In the genomic region with DNA sequence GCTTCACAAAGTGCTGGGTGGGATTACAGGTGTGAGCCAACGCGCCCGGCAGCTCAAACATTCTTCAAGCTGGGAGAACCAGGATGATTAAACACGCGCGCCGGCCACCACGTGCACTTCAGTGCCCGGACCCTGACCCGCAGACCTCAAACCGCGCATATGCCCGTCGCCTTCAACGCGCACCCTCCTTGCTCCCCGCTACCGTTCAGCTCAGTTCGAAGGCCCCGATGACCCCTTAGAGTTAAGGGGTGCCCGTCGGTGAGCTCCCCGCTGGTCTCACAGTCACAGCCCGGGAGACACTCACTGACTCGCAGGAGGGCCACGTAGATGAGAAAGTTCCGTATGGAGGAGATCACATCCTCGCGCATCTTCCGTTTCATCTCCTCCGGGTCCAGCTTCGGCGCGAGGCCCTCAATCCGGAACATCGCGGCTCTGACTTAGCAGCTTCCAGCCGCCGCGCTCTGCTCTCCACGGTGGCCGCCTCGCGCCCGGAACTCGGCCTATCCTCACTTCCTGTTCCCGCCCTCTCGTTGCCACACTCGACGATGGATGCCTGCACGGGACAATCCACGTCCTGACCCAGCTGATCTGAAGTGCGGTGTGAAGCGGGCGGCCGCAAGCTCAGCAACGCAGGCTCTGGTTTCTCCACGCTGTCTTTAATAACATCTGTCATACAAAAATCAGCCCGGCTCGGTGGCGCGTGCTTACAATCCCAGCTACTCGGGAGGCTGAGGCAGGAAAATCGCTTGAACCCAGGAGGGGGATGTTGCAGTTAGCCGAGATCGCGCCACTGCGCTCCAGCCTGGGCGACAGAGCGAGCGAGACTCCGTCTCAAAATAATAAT, we compare ENCODE assay signal across 1 cellular context.
A peak's percentile ranks its signal among the peaks of the same experiment; 100 is the strongest.
TF ChIP-seq lines count a peak whose summit lies in the region.

TSS of gene TOMM5 (minus strand) at position 490 of the 844 bp plus-strand sequence. CDS start at position 425, 65 bp downstream.

TF ChIP-seq in K562, 482 proteins besides CTCF, POLR2A, EP300 and RAD21 (continued from another document and continues in another):
- peak; percentile 28; the same call in 1 of the 2 replicates for TF ChIP-seq XRCC5 (IDR thresholded peaks at IDR 0.05; ENCODE audit: low read depth, low read length)
- TF ChIP-seq PTRF (tag; IDR thresholded peaks at IDR 0.05), result no peak
- no peak for TF ChIP-seq RBM14 (IDR thresholded peaks at IDR 0.05; ENCODE audit: borderline replicate concordance, insufficient read depth, low read depth, low read length)
- peak; percentile 54; the same call in 1 of the 2 replicates for TF ChIP-seq PREB (CRISPR knock-in tag; IDR thresholded peaks at IDR 0.05)
- no peak for TF ChIP-seq NONO (IDR thresholded peaks at IDR 0.05; ENCODE audit: low read depth in 2 of 2, low read length in 1 of 2)
- TF ChIP-seq, protein P1, sequence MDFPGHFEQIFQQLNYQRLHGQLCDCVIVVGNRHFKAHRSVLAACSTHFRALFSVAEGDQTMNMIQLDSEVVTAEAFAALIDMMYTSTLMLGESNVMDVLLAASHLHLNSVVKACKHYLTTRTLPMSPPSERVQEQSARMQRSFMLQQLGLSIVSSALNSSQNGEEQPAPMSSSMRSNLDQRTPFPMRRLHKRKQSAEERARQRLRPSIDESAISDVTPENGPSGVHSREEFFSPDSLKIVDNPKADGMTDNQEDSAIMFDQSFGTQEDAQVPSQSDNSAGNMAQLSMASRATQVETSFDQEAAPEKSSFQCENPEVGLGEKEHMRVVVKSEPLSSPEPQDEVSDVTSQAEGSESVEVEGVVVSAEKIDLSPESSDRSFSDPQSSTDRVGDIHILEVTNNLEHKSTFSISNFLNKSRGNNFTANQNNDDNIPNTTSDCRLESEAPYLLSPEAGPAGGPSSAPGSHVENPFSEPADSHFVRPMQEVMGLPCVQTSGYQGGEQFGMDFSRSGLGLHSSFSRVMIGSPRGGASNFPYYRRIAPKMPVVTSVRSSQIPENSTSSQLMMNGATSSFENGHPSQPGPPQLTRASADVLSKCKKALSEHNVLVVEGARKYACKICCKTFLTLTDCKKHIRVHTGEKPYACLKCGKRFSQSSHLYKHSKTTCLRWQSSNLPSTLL (IDR thresholded peaks at IDR 0.05), result no peak
- peak; percentile 86 for TF ChIP-seq TAF1 (IDR thresholded peaks at IDR 0.05; ENCODE audit: control insufficient read depth, extremely low read depth, insufficient read depth, low read length, severe bottlenecking)
- TF ChIP-seq ZEB2 (IDR thresholded peaks at IDR 0.05), result no peak; the same call in 1 of the 2 replicates
- TF ChIP-seq TBP (optimal IDR thresholded peaks at IDR 0.05; ENCODE audit: low read depth, low read length), result peak; percentile 89
- TF ChIP-seq CUX1 (CRISPR knock-in tag; IDR thresholded peaks at IDR 0.05), result no peak
- TF ChIP-seq, protein P2, sequence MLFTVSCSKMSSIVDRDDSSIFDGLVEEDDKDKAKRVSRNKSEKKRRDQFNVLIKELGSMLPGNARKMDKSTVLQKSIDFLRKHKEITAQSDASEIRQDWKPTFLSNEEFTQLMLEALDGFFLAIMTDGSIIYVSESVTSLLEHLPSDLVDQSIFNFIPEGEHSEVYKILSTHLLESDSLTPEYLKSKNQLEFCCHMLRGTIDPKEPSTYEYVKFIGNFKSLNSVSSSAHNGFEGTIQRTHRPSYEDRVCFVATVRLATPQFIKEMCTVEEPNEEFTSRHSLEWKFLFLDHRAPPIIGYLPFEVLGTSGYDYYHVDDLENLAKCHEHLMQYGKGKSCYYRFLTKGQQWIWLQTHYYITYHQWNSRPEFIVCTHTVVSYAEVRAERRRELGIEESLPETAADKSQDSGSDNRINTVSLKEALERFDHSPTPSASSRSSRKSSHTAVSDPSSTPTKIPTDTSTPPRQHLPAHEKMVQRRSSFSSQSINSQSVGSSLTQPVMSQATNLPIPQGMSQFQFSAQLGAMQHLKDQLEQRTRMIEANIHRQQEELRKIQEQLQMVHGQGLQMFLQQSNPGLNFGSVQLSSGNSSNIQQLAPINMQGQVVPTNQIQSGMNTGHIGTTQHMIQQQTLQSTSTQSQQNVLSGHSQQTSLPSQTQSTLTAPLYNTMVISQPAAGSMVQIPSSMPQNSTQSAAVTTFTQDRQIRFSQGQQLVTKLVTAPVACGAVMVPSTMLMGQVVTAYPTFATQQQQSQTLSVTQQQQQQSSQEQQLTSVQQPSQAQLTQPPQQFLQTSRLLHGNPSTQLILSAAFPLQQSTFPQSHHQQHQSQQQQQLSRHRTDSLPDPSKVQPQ (CRISPR knock-in tag; IDR thresholded peaks at IDR 0.05; ENCODE audit: borderline replicate concordance), result no peak
- TF ChIP-seq ZNF699 (CRISPR knock-in tag; IDR thresholded peaks at IDR 0.05; ENCODE audit: insufficient replicate concordance), result no peak
- no peak; the same call in 1 of the 2 replicates for TF ChIP-seq RUNX1 (IDR thresholded peaks at IDR 0.05; ENCODE audit: low read depth)
- no peak for TF ChIP-seq PHTF2 (CRISPR knock-in tag; IDR thresholded peaks at IDR 0.05)
- peak; percentile 40 for TF ChIP-seq SP2 (IDR thresholded peaks at IDR 0.05; ENCODE audit: extremely low read depth, low read depth, low read length, poor library complexity, severe bottlenecking)
- TF ChIP-seq POLR2AphosphoS2 (IDR thresholded peaks at IDR 0.05; ENCODE audit: low read length), result 0 out of 2 replicates have a peak, but pooled peaks have one; percentile 65
- no peak for TF ChIP-seq ZNF778 (CRISPR knock-in tag; IDR thresholded peaks at IDR 0.05)
- no peak for TF ChIP-seq U2AF1 (optimal IDR thresholded peaks at IDR 0.05; ENCODE audit: low read depth, low read length)
- peak; percentile 22 for TF ChIP-seq CCNT2 (IDR thresholded peaks at IDR 0.05; ENCODE audit: borderline replicate concordance, extremely low read depth, insufficient read length, low read depth, low read length)
- peak; percentile 42; the same call in 1 of the 2 replicates for TF ChIP-seq CHD2 (IDR thresholded peaks at IDR 0.05; ENCODE audit: low read depth, low read length)
- TF ChIP-seq, protein P3, sequence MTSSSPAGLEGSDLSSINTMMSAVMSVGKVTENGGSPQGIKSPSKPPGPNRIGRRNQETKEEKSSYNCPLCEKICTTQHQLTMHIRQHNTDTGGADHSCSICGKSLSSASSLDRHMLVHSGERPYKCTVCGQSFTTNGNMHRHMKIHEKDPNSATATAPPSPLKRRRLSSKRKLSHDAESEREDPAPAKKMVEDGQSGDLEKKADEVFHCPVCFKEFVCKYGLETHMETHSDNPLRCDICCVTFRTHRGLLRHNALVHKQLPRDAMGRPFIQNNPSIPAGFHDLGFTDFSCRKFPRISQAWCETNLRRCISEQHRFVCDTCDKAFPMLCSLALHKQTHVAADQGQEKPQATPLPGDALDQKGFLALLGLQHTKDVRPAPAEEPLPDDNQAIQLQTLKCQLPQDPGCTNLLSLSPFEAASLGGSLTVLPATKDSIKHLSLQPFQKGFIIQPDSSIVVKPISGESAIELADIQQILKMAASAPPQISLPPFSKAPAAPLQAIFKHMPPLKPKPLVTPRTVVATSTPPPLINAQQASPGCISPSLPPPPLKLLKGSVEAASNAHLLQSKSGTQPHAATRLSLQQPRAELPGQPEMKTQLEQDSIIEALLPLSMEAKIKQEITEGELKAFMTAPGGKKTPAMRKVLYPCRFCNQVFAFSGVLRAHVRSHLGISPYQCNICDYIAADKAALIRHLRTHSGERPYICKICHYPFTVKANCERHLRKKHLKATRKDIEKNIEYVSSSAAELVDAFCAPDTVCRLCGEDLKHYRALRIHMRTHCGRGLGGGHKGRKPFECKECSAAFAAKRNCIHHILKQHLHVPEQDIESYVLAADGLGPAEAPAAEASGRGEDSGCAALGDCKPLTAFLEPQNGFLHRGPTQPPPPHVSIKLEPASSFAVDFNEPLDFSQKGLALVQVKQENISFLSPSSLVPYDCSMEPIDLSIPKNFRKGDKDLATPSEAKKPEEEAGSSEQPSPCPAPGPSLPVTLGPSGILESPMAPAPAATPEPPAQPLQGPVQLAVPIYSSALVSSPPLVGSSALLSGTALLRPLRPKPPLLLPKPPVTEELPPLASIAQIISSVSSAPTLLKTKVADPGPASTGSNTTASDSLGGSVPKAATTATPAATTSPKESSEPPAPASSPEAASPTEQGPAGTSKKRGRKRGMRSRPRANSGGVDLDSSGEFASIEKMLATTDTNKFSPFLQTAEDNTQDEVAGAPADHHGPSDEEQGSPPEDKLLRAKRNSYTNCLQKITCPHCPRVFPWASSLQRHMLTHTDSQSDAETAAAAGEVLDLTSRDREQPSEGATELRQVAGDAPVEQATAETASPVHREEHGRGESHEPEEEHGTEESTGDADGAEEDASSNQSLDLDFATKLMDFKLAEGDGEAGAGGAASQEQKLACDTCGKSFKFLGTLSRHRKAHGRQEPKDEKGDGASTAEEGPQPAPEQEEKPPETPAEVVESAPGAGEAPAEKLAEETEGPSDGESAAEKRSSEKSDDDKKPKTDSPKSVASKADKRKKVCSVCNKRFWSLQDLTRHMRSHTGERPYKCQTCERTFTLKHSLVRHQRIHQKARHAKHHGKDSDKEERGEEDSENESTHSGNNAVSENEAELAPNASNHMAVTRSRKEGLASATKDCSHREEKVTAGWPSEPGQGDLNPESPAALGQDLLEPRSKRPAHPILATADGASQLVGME (CRISPR knock-in tag; IDR thresholded peaks at IDR 0.05), result 0 out of 2 replicates have a peak, but pooled peaks have one; percentile 48
- no peak for TF ChIP-seq GABPB2 (CRISPR knock-in tag; conservative IDR thresholded peaks at IDR 0.05)
- TF ChIP-seq PHB2 (IDR thresholded peaks at IDR 0.05; ENCODE audit: low read depth), result no peak
- TF ChIP-seq ZNF282 (CRISPR knock-in tag; IDR thresholded peaks at IDR 0.05), result peak; percentile 88; the same call in 1 of the 2 replicates
- 0 out of 2 replicates have a peak, but pooled peaks have one; percentile 30 for TF ChIP-seq ZNF717 (CRISPR knock-in tag; IDR thresholded peaks at IDR 0.05)
- no peak for TF ChIP-seq U2AF2 (optimal IDR thresholded peaks at IDR 0.05; ENCODE audit: low read depth, low read length)
- TF ChIP-seq ESRRB (CRISPR knock-in tag; IDR thresholded peaks at IDR 0.05; ENCODE audit: borderline replicate concordance), result no peak
- peak; percentile 92 for TF ChIP-seq POLR2AphosphoS5 (IDR thresholded peaks at IDR 0.05; ENCODE audit: control insufficient read depth, insufficient read depth, low read depth, low read length)
- TF ChIP-seq COPS2 (conservative IDR thresholded peaks at IDR 0.05), result no peak
- no peak for TF ChIP-seq TRIM25 (IDR thresholded peaks at IDR 0.05; ENCODE audit: borderline replicate concordance)
- no peak for TF ChIP-seq MTA2 (IDR thresholded peaks at IDR 0.05; ENCODE audit: low read depth)
- no peak for TF ChIP-seq ZNF184 (CRISPR knock-in tag; IDR thresholded peaks at IDR 0.05)
- TF ChIP-seq FOXJ2 (tag; IDR thresholded peaks at IDR 0.05), result no peak
- no peak for TF ChIP-seq ZNF695 (CRISPR knock-in tag; IDR thresholded peaks at IDR 0.05)
- TF ChIP-seq ZNF12 (CRISPR knock-in tag; IDR thresholded peaks at IDR 0.05), result 0 out of 2 replicates have a peak, but pooled peaks have one; percentile 51
- TF ChIP-seq PHF8 (IDR thresholded peaks at IDR 0.05; ENCODE audit: borderline replicate concordance, low read length), result peak; percentile 99
